Comparison of ENCODE assay signal across 8 cellular contexts in genomic region chr1:201739492-201740085, GRCh38.
DNase-seq lines count a peak whose midpoint lies in the region; ATAC-seq and TF ChIP-seq lines count a peak whose summit lies in the region.

No MANE protein-coding gene starts in this region.

- peaks cover 19% of the 10 kb centered on the region for H3K4me1 Mint-ChIP-seq in activated naive CD8-positive, alpha-beta T cell (ENCODE audit: low read depth)

- H3K4me1 ChIP-seq in Peyer's patch: peaks cover 0 to 32% (median 6%) of the 10 kb centered on the region in 4 donors
- H3K4me1 ChIP-seq in heart right ventricle: peaks cover 34 to 100% (median 87%) of the 10 kb centered on the region in 9 donors
- peaks cover 15 to 35% (median 22%) of the 10 kb centered on the region in 4 donors for H3K4me1 ChIP-seq in upper lobe of left lung

- peak overlapping the region; percentile 71 to 86 (median 82) for H3K4me3 ChIP-seq in Peyer's patch
- H3K4me3 ChIP-seq in heart right ventricle: peak overlapping the region; percentile 63 to 93 (median 86)
- H3K4me3 ChIP-seq in upper lobe of left lung: peak overlapping the region; percentile 55 to 70 (median 61)

- 1% methylated on average over 38 of the region's 38 CpGs for WGBS in heart right ventricle, 2 donors
- 11 to 23% methylated on average over 6 to 34 of the region's 38 CpGs for WGBS in upper lobe of left lung, 2 donors

- H3K27ac ChIP-seq in Peyer's patch (peak overlapping the region; percentile 65 to 83 (median 74)), heart right ventricle (peak overlapping the region; percentile 77 to 97 (median 92)), upper lobe of left lung (peak overlapping the region in 3 of 4 donors; percentile 36 to 79 (median 75))

- intact Hi-C loops in heart right ventricle (cut with DNase I) (loop anchor here in 4 of 10 donors (2.0 to 5.0 kb wide), 4 partner anchors 38 to 53 kb away; no protein-coding TSS in a partner anchor), posterior vena cava (cut with DNase I) (loop anchor here in 1 of 2 donors (5.0 kb wide), 2 partner anchors 38 to 53 kb away; no protein-coding TSS in a partner anchor)

- TF ChIP-seq POLR2A in Peyer's patch (IDR thresholded peaks at IDR 0.05) (no peak), upper lobe of left lung (IDR thresholded peaks at IDR 0.05) (no peak)

- H3K9me3 ChIP-seq in Peyer's patch: no peaks in the 10 kb centered on the region
- H3K9me3 ChIP-seq in heart right ventricle: no peaks in the 10 kb centered on the region
- no peaks in the 10 kb centered on the region for H3K9me3 ChIP-seq in upper lobe of left lung

- DNase-seq in Peyer's patch: peak; percentile 66 to 88 (median 81)
- DNase-seq in heart right ventricle: peak; percentile 62 to 69
- peak; percentile 85 for DNase-seq in posterior vena cava (ENCODE audit: low spot score)
- peak; percentile 68 to 85 for DNase-seq in upper lobe of left lung
- no peak for DNase-seq in ureter (ENCODE audit: low spot score)

- TF ChIP-seq CTCF in Peyer's patch (IDR thresholded peaks at IDR 0.05) (peak in 1 of 6 experiments; percentile 29), heart right ventricle (IDR thresholded peaks at IDR 0.05) (peak in 1 of 9 donors; percentile 11), upper lobe of left lung (IDR thresholded peaks at IDR 0.05) (peak in 1 of 6 experiments; percentile 10)

- TF ChIP-seq EP300 in upper lobe of left lung (IDR thresholded peaks at IDR 0.05): no peak

- H3K27ac Mint-ChIP-seq in activated naive CD8-positive, alpha-beta T cell: no peak overlapping the region

- H3K4me3 Mint-ChIP-seq in activated naive CD8-positive, alpha-beta T cell: peak overlapping the region; percentile 89

- H3K27me3 Mint-ChIP-seq in activated naive CD8-positive, alpha-beta T cell: peaks cover 2% of the 10 kb centered on the region

- ATAC-seq in HG02798 (IDR thresholded peaks at IDR 0.05; ENCODE audit: poor library complexity, unreplicated experiment) (peak; percentile 51), heart right ventricle (peak; percentile 45 to 75 (median 70)), upper lobe of left lung (ENCODE audit: low FRiP score in 2 of 2) (peak; percentile 67 to 82), HG03097 (IDR thresholded peaks at IDR 0.05; ENCODE audit: low FRiP score, unreplicated experiment) (no peak)

- H3K27me3 ChIP-seq in Peyer's patch (no peaks in the 10 kb centered on the region), heart right ventricle (peaks cover 0 to 16% (median 0%) of the 10 kb centered on the region in 7 donors), upper lobe of left lung (peaks cover 0 to 4% (median 0%) of the 10 kb centered on the region in 4 donors)

- H3K36me3 Mint-ChIP-seq in activated naive CD8-positive, alpha-beta T cell: no peaks in the 10 kb centered on the region

- H3K36me3 ChIP-seq in Peyer's patch (no peaks in the 10 kb centered on the region), heart right ventricle (peaks cover 0 to 17% (median 8%) of the 10 kb centered on the region in 9 donors), upper lobe of left lung (no peaks in the 10 kb centered on the region)

- no peaks in the 10 kb centered on the region for H3K9me3 Mint-ChIP-seq in activated naive CD8-positive, alpha-beta T cell (ENCODE audit: low read depth)
